Comparison of ENCODE assay signal across 7 cellular contexts in the genomic region with DNA sequence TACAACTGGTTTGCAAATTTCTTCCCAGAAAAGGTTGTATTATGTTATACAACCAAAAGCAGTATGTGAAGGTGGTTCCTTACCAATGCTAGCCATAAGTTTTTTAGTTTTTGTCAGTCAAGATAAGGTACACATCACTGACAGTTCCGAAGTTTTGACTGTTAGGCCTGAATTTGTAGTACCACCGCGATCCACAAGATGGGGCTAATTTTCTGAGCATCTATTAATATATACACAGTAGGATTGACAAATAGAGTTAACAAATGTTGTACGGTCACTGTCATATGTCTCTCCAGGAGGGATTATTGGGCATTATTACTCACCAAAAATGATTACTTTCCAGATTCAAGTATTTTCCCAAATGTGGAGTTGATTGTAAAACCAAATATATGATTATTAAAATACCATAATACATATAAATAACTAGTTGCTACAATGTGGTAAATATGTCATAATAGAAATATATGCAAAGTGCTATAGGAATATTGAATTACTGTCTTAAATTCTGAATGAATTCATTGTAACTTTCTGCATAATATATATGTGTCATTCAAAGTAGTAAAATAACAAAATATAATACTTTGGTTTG. TPM values are rescaled to one million over a fixed set of nuclear protein-coding genes. Genes with fewer than 3 reads are reported as not detected.
DNase-seq lines count a peak whose midpoint lies in the region; ATAC-seq and TF ChIP-seq lines count a peak whose summit lies in the region.

No MANE protein-coding gene starts in this region.

- H3K4me3 ChIP-seq in hepatocyte, result no peak overlapping the region

- H3K27me3 ChIP-seq in hepatocyte, result no peaks in the 10 kb centered on the region

- H3K9me3 ChIP-seq in hepatocyte (ENCODE audit: low read depth), result no peaks in the 10 kb centered on the region

- no peaks in the 10 kb centered on the region for H3K9me2 ChIP-seq in hepatocyte (replicated peaks; ENCODE audit: insufficient read depth)

- WGBS in hepatocyte (ENCODE audit: low lambda C conversion rate, missing lambda C conversion rate), result 11% methylated on average over 4 of the region's 4 CpGs

- no peaks in the 10 kb centered on the region for H3K36me3 ChIP-seq in hepatocyte (replicated peaks; ENCODE audit: insufficient read depth, low read depth)

- no peaks in the 10 kb centered on the region for H4K20me1 ChIP-seq in hepatocyte (ENCODE audit: insufficient read depth, poor library complexity, severe bottlenecking)

- POLR2A ChIA-PET in RWPE1 (lab: Yijun Ruan, JAX; ENCODE audit: low non-redundant PET), result no interaction called here

- H3K27ac ChIP-seq in RWPE1, result no peak overlapping the region
- no peak overlapping the region for H3K27ac ChIP-seq in hepatocyte

- CTCF ChIA-PET in RWPE1 (lab: Yijun Ruan, JAX), result interaction anchor here (1.5 kb wide), 1 partner anchor 243 kb away, joined by 4 read pairs; no protein-coding TSS in a partner anchor

- ATAC-seq in GM21515 (IDR thresholded peaks at IDR 0.05; ENCODE audit: unreplicated experiment), result peak; percentile 90

- no peak overlapping the region for H2AFZ ChIP-seq in hepatocyte

- DNase-seq in GM04504 (ENCODE audit: low read depth) (peak; percentile 12), HT1080 (ENCODE audit: low read depth) (peak; percentile 39), RWPE1 (ENCODE audit: low spot score) (peak; percentile 64), amygdala (lab: John Stamatoyannopoulos, UW) (peak in 29 of 56 donors; percentile 1 to 82 (median 7)), hepatocyte (ENCODE audit: low spot score) (peak; percentile 68), smooth muscle cell of the brain vasculature (ENCODE audit: low read depth, low spot score) (peak; percentile 10)

- TF ChIP-seq CTCF in RWPE1 (conservative IDR thresholded peaks at IDR 0.05; ENCODE audit: low read depth) (peak; percentile 92), hepatocyte (IDR thresholded peaks at IDR 0.05; ENCODE audit: poor library complexity) (peak; percentile 84)

- H3K4me1 ChIP-seq in hepatocyte (ENCODE audit: insufficient read depth), result no peaks in the 10 kb centered on the region

- no peak overlapping the region for H3K4me2 ChIP-seq in hepatocyte

- no peaks in the 10 kb centered on the region for H3K79me2 ChIP-seq in hepatocyte

RNA-seq across cellular contexts. Expression of a gene that starts 28.4 kb away (rescaled TPM):
- total RNA-seq in HT1080 (2014; rRNA removed; shearing (Covaris generic)), result not detected in 2 replicates
- polyA plus RNA-seq in HT1080 (2015; cell fraction: cytosol; rRNA removed), result not detected in 2 replicates
- polyA plus RNA-seq in HT1080 (2015; cell fraction: nucleus; rRNA removed), result not detected in 2 replicates
- total RNA-seq in hepatocyte, result 44.6 and 44.8 TPM in 2 replicates
- polyA plus RNA-seq in hepatocyte, result 8.6 and 9.6 TPM in 2 replicates

Comparison
In these comparisons a context has a peak if more than half of its experiments do, and no peak if none do; other contexts are left out.
1. DNase-seq: peak in every context shown above with its lines; median percentile 68 in hepatocyte; 64 in RWPE1; 39 in HT1080; 12 in GM04504; 10 in smooth muscle cell of the brain vasculature; 7 in amygdala.
2. RNA of a gene that starts 28.4 kb away (total RNA-seq): 44.6 to 44.8 TPM in hepatocyte; not detected in HT1080; every median in the first group is over 10 times any median in the second.